Comparison of ENCODE assay signal across 27 cellular contexts in genomic region chr5:171898379-171898778, GRCh38.
DNase-seq lines count a peak whose midpoint lies in the region; ATAC-seq, FAIRE-seq and TF ChIP-seq lines count a peak whose summit lies in the region.
"Had no signal": no experiment of that assay in that cellular context is flagged by ENCODE, and none has a peak within 500 bp of the region (broad histone marks: within the 10 kb centered on the region; RNA-seq: fewer than 3 reads in every experiment).

No MANE protein-coding gene starts in this region.

- no peak for DNase-seq in GM19239 (ENCODE audit: insufficient read length, low spot score)
- DNase-seq in HCEC 1CT = peak; percentile 9
- peak; percentile 54 for DNase-seq in adipocyte (ENCODE audit: low read depth)
- DNase-seq in fibroblast of peridontal ligament (ENCODE audit: extremely low read depth) = peak; percentile 53
- DNase-seq in upper lobe of right lung = no peak
- DNase-seq in CD1c-positive myeloid dendritic cell (ENCODE audit: extremely low spot score) = no peak
- no peak for DNase-seq in left cardiac atrium
- DNase-seq: C1 segment of cervical spinal cord; Caco-2; CD8-positive, alpha-beta T cell; DMS79; EL; GF-D8; H9; KG1; NCI-H1048; NCI-H1417; NCI-H1694 treated with DMSO at 0.1 percent for 48 hours; NCI-H2081 treated with DMSO at 0.1 percent for 48 hours; NCI-H2171; NCI-H226; NCI-H510A; NCI-H69; SHP77 had no signal

- no peaks in the 10 kb centered on the region for H3K9me3 ChIP-seq in adipocyte (ENCODE audit: control insufficient read depth, low read length)
- H3K9me3 ChIP-seq in upper lobe of right lung = no peaks in the 10 kb centered on the region
- H3K9me3 ChIP-seq: Caco-2 had no signal

- peaks cover 20% of the 10 kb centered on the region for H3K36me3 ChIP-seq in adipocyte (ENCODE audit: control insufficient read depth, insufficient read depth, low read length, severe bottlenecking)
- peaks cover 26% of the 10 kb centered on the region for H3K36me3 ChIP-seq in upper lobe of right lung

- peaks cover 23% of the 10 kb centered on the region for H3K4me1 ChIP-seq in adipocyte (ENCODE audit: control insufficient read depth, insufficient read depth, low read length)
- H3K4me1 ChIP-seq in upper lobe of right lung = peaks cover 6% of the 10 kb centered on the region
- H3K4me1 ChIP-seq: Caco-2 had no signal

- no peak for TF ChIP-seq CTCF in upper lobe of right lung (IDR thresholded peaks at IDR 0.05)

- ATAC-seq in upper lobe of right lung (no peak), HG03378 (IDR thresholded peaks at IDR 0.05; ENCODE audit: unreplicated experiment) (no peak), left cardiac atrium (no peak)
- ATAC-seq: CD8-positive, alpha-beta T cell; Panc1 had no signal

- H3K27me3 ChIP-seq in adipocyte (replicated peaks; ENCODE audit: control insufficient read depth, insufficient read depth, low read length) (no peaks in the 10 kb centered on the region), upper lobe of right lung (no peaks in the 10 kb centered on the region)

- H3K4me3 ChIP-seq in adipocyte (ENCODE audit: low read length) (no peak overlapping the region), upper lobe of right lung (no peak overlapping the region)

- H3K9ac ChIP-seq in adipocyte (ENCODE audit: low read length) = no peak overlapping the region

- FAIRE-seq in GM19239 (lab: Jason Lieb, UNC) = peak; percentile 63

- intact Hi-C loops in upper lobe of right lung (cut with DNase I) = no loop called here
- intact Hi-C loops in left cardiac atrium (cut with DNase I) = no loop called here

- H3K27ac ChIP-seq in upper lobe of right lung = no peak overlapping the region
- H3K27ac ChIP-seq: RWPE1 had no signal

Comparison
In these comparisons a context has a peak if more than half of its experiments do, and no peak if none do; other contexts are left out.
1. DNase-seq: peak in HCEC 1CT (single experiment), adipocyte (single experiment) and fibroblast of peridontal ligament (single experiment); none in GM19239 (single experiment), upper lobe of right lung (single experiment), CD1c-positive myeloid dendritic cell (single experiment) and left cardiac atrium (single experiment).